Comparison of ENCODE assay signal across 1 cellular context in genomic region chr1:1207254-1207902, GRCh38.
TF ChIP-seq lines count a peak whose summit lies in the region.

No MANE protein-coding gene starts in this region.

TF ChIP-seq in IMR-90, 13 proteins besides CTCF, POLR2A, EP300 and RAD21 (continued from another document):
- TF ChIP-seq USF2 (IDR thresholded peaks at IDR 0.05; ENCODE audit: low read depth, low read length) (no peak), SMC3 (IDR thresholded peaks at IDR 0.05; ENCODE audit: low read depth, low read length) (no peak), NFE2L2 (IDR thresholded peaks at IDR 0.05; ENCODE audit: low read depth, low read length) (no peak), BHLHE40 (IDR thresholded peaks at IDR 0.05; ENCODE audit: low read depth, low read length) (no peak), MXI1 (IDR thresholded peaks at IDR 0.05; ENCODE audit: borderline replicate concordance, low read depth, low read length) (no peak), RFX5 (IDR thresholded peaks at IDR 0.05; ENCODE audit: low read depth, low read length) (no peak), CEBPB (IDR thresholded peaks at IDR 0.05; ENCODE audit: low read depth, low read length) (no peak)
